Comparison of ENCODE assay signal across 21 cellular contexts in the genomic region with DNA sequence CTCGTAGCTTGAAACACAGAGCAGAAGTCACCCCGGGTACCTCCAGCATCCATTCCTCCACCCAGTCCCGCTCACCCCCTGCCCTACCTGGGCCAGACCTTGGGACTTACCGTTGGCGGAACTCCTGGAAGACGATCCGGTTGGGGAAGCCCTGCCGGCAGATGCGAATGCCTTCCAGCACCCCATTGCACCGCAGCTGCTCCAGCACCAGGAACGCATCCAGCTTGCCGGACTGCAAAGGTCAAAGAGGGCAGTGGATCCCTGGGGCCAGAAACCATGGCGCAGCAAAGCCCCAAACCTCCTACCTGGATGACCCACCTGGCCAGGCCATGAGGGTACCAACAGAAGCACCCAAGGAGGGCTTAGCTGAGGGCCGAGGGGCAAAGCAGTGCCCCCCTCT.
A peak's percentile ranks its signal among the peaks of the same experiment; 100 is the strongest.
DNase-seq lines count a peak whose midpoint lies in the region; TF ChIP-seq lines count a peak whose summit lies in the region.
"Had no signal": no experiment of that assay in that cellular context is flagged by ENCODE, and none has a peak within 500 bp of the region (broad histone marks: within the 10 kb centered on the region; RNA-seq: fewer than 3 reads in every experiment).

No MANE protein-coding gene starts in this region.

- intact Hi-C loops in prostate gland (cut with DNase I): no loop called here

- no peak for TF ChIP-seq POLR2A in prostate gland (IDR thresholded peaks at IDR 0.05)

- peak; percentile 3 for DNase-seq in stimulated activated CD4-positive, alpha-beta T cell treated with anti-CD3 and anti-CD28 coated beads, Interleukin-1b, Interleukin-23, amount 100 ng/mL, for 48 hours
- no peak for DNase-seq in stimulated activated CD4-positive, alpha-beta T cell treated with anti-CD3 and anti-CD28 coated beads, Interleukin-4, amount 100 ng/mL, for 24 hours
- DNase-seq in occipital lobe (lab: John Stamatoyannopoulos, UW) (no peak), prostate gland (ENCODE audit: low spot score) (no peak)
- DNase-seq: 8988T; ACHN; AML-193; BE2C; CD4-positive, alpha-beta T cell; CD8-positive, alpha-beta memory T cell; DMS 273 treated with DMSO at 0.1 percent for 48 hours; DMS79; EL; GDM1; H9 had no signal

- H3K4me1 ChIP-seq in rectal smooth muscle tissue (ENCODE audit: control insufficient read depth, insufficient read depth, low read length): no peaks in the 10 kb centered on the region
- H3K4me1 ChIP-seq in stomach smooth muscle (ENCODE audit: control insufficient read depth, insufficient read depth, low read length): peaks cover 28% of the 10 kb centered on the region
- H3K4me1 ChIP-seq in prostate gland (replicated peaks): no peaks in the 10 kb centered on the region
- H3K4me1 ChIP-seq: A549, BE2C had no signal

- H3K27ac ChIP-seq in rectal smooth muscle tissue (ENCODE audit: low read depth, low read length) (peak overlapping the region; percentile 30), stomach smooth muscle (ENCODE audit: low read length) (peak overlapping the region; percentile 71), prostate gland (no peak overlapping the region)
- H3K27ac ChIP-seq: A549; BLaER1 treated with 17β-estradiol and CSF1 and Interleukin-3, amounts not matched to agents 10 nM and 100 nM had no signal

- H3K36me3 ChIP-seq in rectal smooth muscle tissue (ENCODE audit: control insufficient read depth, insufficient read depth, low read length): peaks cover 42% of the 10 kb centered on the region
- peaks cover 81 to 82% of the 10 kb centered on the region in 2 donors for H3K36me3 ChIP-seq in stomach smooth muscle (ENCODE audit: control insufficient read depth in 2 of 2, insufficient read depth in 2 of 2, low read length in 2 of 2)
- no peaks in the 10 kb centered on the region for H3K36me3 ChIP-seq in prostate gland
- H3K36me3 ChIP-seq: BE2C had no signal

- H3K9ac ChIP-seq in rectal smooth muscle tissue (ENCODE audit: low read length) (no peak overlapping the region), stomach smooth muscle (ENCODE audit: low read length in 2 of 2) (no peak overlapping the region)
- H3K9ac ChIP-seq: BLaER1 treated with 17β-estradiol and CSF1 and Interleukin-3, amounts not matched to agents 10 nM and 100 nM had no signal

- H3K27me3 ChIP-seq in rectal smooth muscle tissue (ENCODE audit: control insufficient read depth, insufficient read depth, low read length) (no peaks in the 10 kb centered on the region), stomach smooth muscle (ENCODE audit: control insufficient read depth in 1 of 2, insufficient read depth in 2 of 2, low read length in 2 of 2) (no peaks in the 10 kb centered on the region), prostate gland (replicated peaks; ENCODE audit: insufficient read depth) (no peaks in the 10 kb centered on the region)
- H3K27me3 ChIP-seq: BE2C; BLaER1 treated with 17β-estradiol and CSF1 and Interleukin-3, amounts not matched to agents 10 nM and 100 nM had no signal

- H3K9me3 ChIP-seq in stomach smooth muscle (ENCODE audit: control insufficient read depth in 2 of 2, low read length in 2 of 2) (no peaks in the 10 kb centered on the region), prostate gland (no peaks in the 10 kb centered on the region)
- H3K9me3 ChIP-seq: A549; BE2C; BLaER1 treated with 17β-estradiol and CSF1 and Interleukin-3, amounts not matched to agents 10 nM and 100 nM had no signal

- no peak for TF ChIP-seq CTCF in prostate gland (IDR thresholded peaks at IDR 0.05)

- no peak overlapping the region for H3K4me3 ChIP-seq in rectal smooth muscle tissue (ENCODE audit: low read length)
- no peak overlapping the region for H3K4me3 ChIP-seq in stomach smooth muscle (ENCODE audit: low read length in 2 of 2)
- H3K4me3 ChIP-seq in prostate gland: no peak overlapping the region
- H3K4me3 ChIP-seq: A549; BLaER1 treated with 17β-estradiol and CSF1 and Interleukin-3, amounts not matched to agents 10 nM and 100 nM; GM12878; GM23338 had no signal

- WGBS in prostate gland: 92% methylated on average over 13 of the region's 14 CpGs

Comparison
In these comparisons a context has a peak if more than half of its experiments do, and no peak if none do; other contexts are left out.
1. H3K27ac ChIP-seq: peak in rectal smooth muscle tissue (single experiment) and stomach smooth muscle (single experiment); none in prostate gland (0 of 2).